In the genomic region with DNA sequence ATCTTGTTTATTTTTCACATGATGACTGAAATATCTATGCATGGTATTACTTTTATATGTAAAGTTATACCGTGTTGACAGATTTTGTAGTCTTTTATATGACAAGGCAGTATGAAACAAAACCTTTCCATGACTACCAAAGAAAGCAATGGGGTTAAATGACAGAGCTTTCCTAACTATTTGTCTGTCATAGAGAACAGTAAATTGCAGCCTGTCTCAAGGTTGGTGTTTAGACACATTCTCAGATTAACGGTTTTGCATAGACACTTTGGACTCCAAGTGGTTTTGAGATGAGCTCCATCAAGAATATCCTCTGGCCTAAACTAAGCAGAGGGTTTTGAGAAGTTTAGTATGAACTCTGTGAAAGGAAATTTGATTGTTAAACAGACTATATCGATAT, we compare ENCODE assay signal across 26 cellular contexts.
DNase-seq lines count a peak whose midpoint lies in the region; ATAC-seq and TF ChIP-seq lines count a peak whose summit lies in the region.
"Had no signal": no experiment of that assay in that cellular context is flagged by ENCODE, and none has a peak within 500 bp of the region (broad histone marks: within the 10 kb centered on the region; RNA-seq: fewer than 3 reads in every experiment).

No MANE protein-coding gene starts in this region.

- no peaks in the 10 kb centered on the region for H3K27me3 ChIP-seq in SK-N-SH (ENCODE audit: insufficient read depth)

- TF ChIP-seq EP300 in SK-N-SH (IDR thresholded peaks at IDR 0.05; ENCODE audit: borderline replicate concordance in 1 of 2, low read depth in 1 of 2, low read length in 1 of 2): no peak

- no peak overlapping the region for H3K4me3 ChIP-seq in SK-N-SH (ENCODE audit: low read depth in 2 of 2, low read length in 1 of 2)
- H3K4me3 ChIP-seq: coronary artery, HAP-1, SK-N-MC, skin epidermis, thoracic aorta had no signal

- H4K20me1 ChIP-seq in SK-N-SH (ENCODE audit: insufficient read depth): no peaks in the 10 kb centered on the region

- POLR2A ChIA-PET in SK-N-SH (lab: Yijun Ruan, JAX): no interaction called here

- no peak overlapping the region for H3K4me3 Mint-ChIP-seq in chondrocyte (ENCODE audit: unreplicated experiment)
- no peak overlapping the region for H3K4me3 Mint-ChIP-seq in nephron
- H3K4me3 Mint-ChIP-seq: activated CD4-positive, alpha-beta T cell treated with anti-CD3 and anti-CD28 coated beads, Interleukin-2, amount 10 ng/mL, durations not matched to agents 7 days and 5 days; activated naive CD8-positive, alpha-beta T cell treated with anti-CD3 and anti-CD28 coated beads for 36 hours; CD8-positive, alpha-beta T cell; natural killer cell treated with Interleukin-12 subunit alpha and Interleukin-12 subunit beta and Interleukin-15 and Interleukin-18, amount 100 ng/mL, for 72 hours had no signal

- 0 out of 2 replicates have a peak overlapping the region, but pooled peaks have one; percentile 7 for H2AFZ ChIP-seq in SK-N-SH (ENCODE audit: low read depth)

- ATAC-seq in SK-N-SH treated with all-trans-retinoic acid at 6 μM for 48 hours: no peak
- ATAC-seq: CD8-positive, alpha-beta T cell; left colon; natural killer cell treated with Interleukin-12 subunit alpha and Interleukin-12 subunit beta and Interleukin-15 and Interleukin-18, amount 100 ng/mL, for 72 hours had no signal

- no peaks in the 10 kb centered on the region for H3K79me2 ChIP-seq in SK-N-SH (ENCODE audit: insufficient read depth)

- DNase-seq in SK-N-SH (no peak), chondrocyte (ENCODE audit: low spot score) (no peak), NCI-H2029 treated with DMSO at 0.1 percent for 48 hours (lab: John Stamatoyannopoulos, UW) (no peak), NCI-H510A treated with DMSO at 0.1 percent for 48 hours (lab: John Stamatoyannopoulos, UW) (no peak)
- DNase-seq in stimulated activated CD4-positive, alpha-beta T cell treated with anti-CD3 and anti-CD28 coated beads, Interleukin-12 subunit alpha, Interleukin-12 subunit beta, amount 100 ng/mL, for 4 hours: no peak
- no peak for DNase-seq in activated effector memory CD4-positive, alpha-beta T cell treated with anti-CD3 and anti-CD28 coated beads, Interleukin-2, amount 50 U/mL, for 16 hours
- DNase-seq: activated CD4-positive, alpha-beta T cell treated with anti-CD3 and anti-CD28 coated beads, Interleukin-2, amount 10 ng/mL, durations not matched to agents 7 days and 5 days; activated naive CD8-positive, alpha-beta T cell treated with anti-CD3 and anti-CD28 coated beads for 36 hours; CD8-positive, alpha-beta T cell; GF-D8; KG1; left colon; mesendoderm; NCI-H1930; NK-92 treated with Interleukin-12 subunit alpha and Interleukin-12 subunit beta, amount 100 ng/mL, for 24 hours; stimulated activated CD4-positive, alpha-beta T cell treated with anti-CD3 and anti-CD28 coated beads, Interleukin-4, amount 100 ng/mL, for 1 hour; stimulated activated naive CD4-positive, alpha-beta T cell treated with Interleukin-2 at 50 U/mL for 16 hours had no signal

- H3K27ac Mint-ChIP-seq in chondrocyte (ENCODE audit: unreplicated experiment) (peak overlapping the region; percentile 91), nephron (peak overlapping the region; percentile 75 to 95 (median 86))
- H3K27ac Mint-ChIP-seq: activated CD4-positive, alpha-beta T cell treated with anti-CD3 and anti-CD28 coated beads, Interleukin-2, amount 10 ng/mL, durations not matched to agents 7 days and 5 days; activated naive CD8-positive, alpha-beta T cell treated with anti-CD3 and anti-CD28 coated beads for 36 hours; CD8-positive, alpha-beta T cell; natural killer cell treated with Interleukin-12 subunit alpha and Interleukin-12 subunit beta and Interleukin-15 and Interleukin-18, amount 100 ng/mL, for 72 hours had no signal

- H3K4me2 ChIP-seq in SK-N-SH: 0 out of 2 replicates have a peak overlapping the region, but pooled peaks have one; percentile 27

- H3K27me3 Mint-ChIP-seq in chondrocyte (ENCODE audit: low read depth) (no peaks in the 10 kb centered on the region), nephron (ENCODE audit: low read depth) (no peaks in the 10 kb centered on the region)
- H3K27me3 Mint-ChIP-seq: activated CD4-positive, alpha-beta T cell treated with anti-CD3 and anti-CD28 coated beads, Interleukin-2, amount 10 ng/mL, durations not matched to agents 7 days and 5 days; activated naive CD8-positive, alpha-beta T cell treated with anti-CD3 and anti-CD28 coated beads for 36 hours; natural killer cell treated with Interleukin-12 subunit alpha and Interleukin-12 subunit beta and Interleukin-15 and Interleukin-18, amount 100 ng/mL, for 72 hours had no signal

- no peaks in the 10 kb centered on the region for H3K36me3 ChIP-seq in SK-N-SH (replicated peaks in 1 of 2; ENCODE audit: control insufficient read depth in 1 of 2, insufficient read depth in 2 of 2, low read length in 1 of 2)
- H3K36me3 ChIP-seq: HAP-1, thoracic aorta had no signal

- no peak for TF ChIP-seq CTCF in SK-N-SH (IDR thresholded peaks at IDR 0.05)
- no peak for TF ChIP-seq CTCF in chondrocyte (IDR thresholded peaks at IDR 0.05)
- TF ChIP-seq CTCF in nephron (IDR thresholded peaks at IDR 0.05; ENCODE audit: unreplicated experiment in 3 of 3): no peak

- no peak for TF ChIP-seq RAD21 in SK-N-SH (IDR thresholded peaks at IDR 0.05; ENCODE audit: low read length)

- CTCF ChIA-PET in SK-N-SH (lab: Yijun Ruan, JAX): interaction anchor here (1.0 kb wide), 1 partner anchor 27 kb away, joined by 3 read pairs; no protein-coding TSS in a partner anchor

- peaks cover 6% of the 10 kb centered on the region for H3F3A ChIP-seq in SK-N-SH (replicated peaks; ENCODE audit: insufficient read depth)

- peaks cover 0 to 17% of the 10 kb centered on the region in 2 experiments; a peak in 2 of 4 replicates for H3K4me1 ChIP-seq in SK-N-SH (ENCODE audit: control insufficient read depth in 1 of 2, insufficient read depth in 2 of 2, low read depth in 1 of 2, low read length in 1 of 2)

- peak overlapping the region in 1 of 2 experiments; percentile 59; a peak in 2 of 4 replicates for H3K27ac ChIP-seq in SK-N-SH (ENCODE audit: low read depth in 2 of 2, low read length in 1 of 2)
- H3K27ac ChIP-seq: 22Rv1, coronary artery, SK-N-MC, skin epidermis, thoracic aorta had no signal

- no peaks in the 10 kb centered on the region for H3K9me2 ChIP-seq in SK-N-SH

- H3K36me3 Mint-ChIP-seq in chondrocyte (ENCODE audit: low read depth) (peaks cover 6% of the 10 kb centered on the region), nephron (ENCODE audit: low read depth) (peaks cover 3% of the 10 kb centered on the region)
- H3K36me3 Mint-ChIP-seq: activated naive CD8-positive, alpha-beta T cell treated with anti-CD3 and anti-CD28 coated beads for 36 hours; CD8-positive, alpha-beta T cell; natural killer cell treated with Interleukin-12 subunit alpha and Interleukin-12 subunit beta and Interleukin-15 and Interleukin-18, amount 100 ng/mL, for 72 hours had no signal

- 85% methylated on average over 3 of the region's 3 CpGs for WGBS in SK-N-SH (ENCODE audit: low lambda C conversion rate)

- H3K9me3 ChIP-seq in SK-N-SH: no peaks in the 10 kb centered on the region
- H3K9me3 ChIP-seq: HAP-1, thoracic aorta had no signal

- H3K9me3 Mint-ChIP-seq in chondrocyte (ENCODE audit: low read depth) (no peaks in the 10 kb centered on the region), nephron (no peaks in the 10 kb centered on the region)
- H3K9me3 Mint-ChIP-seq: activated CD4-positive, alpha-beta T cell treated with anti-CD3 and anti-CD28 coated beads, Interleukin-2, amount 10 ng/mL, durations not matched to agents 7 days and 5 days; CD8-positive, alpha-beta T cell; natural killer cell treated with Interleukin-12 subunit alpha and Interleukin-12 subunit beta and Interleukin-15 and Interleukin-18, amount 100 ng/mL, for 72 hours had no signal

- 0 out of 2 replicates have a peak overlapping the region, but pooled peaks have one; percentile 3 for H3K9ac ChIP-seq in SK-N-SH

- peaks cover 40% of the 10 kb centered on the region for H3K4me1 Mint-ChIP-seq in chondrocyte (ENCODE audit: low read depth)
- peaks cover 15% of the 10 kb centered on the region for H3K4me1 Mint-ChIP-seq in nephron
- H3K4me1 Mint-ChIP-seq: activated CD4-positive, alpha-beta T cell treated with anti-CD3 and anti-CD28 coated beads, Interleukin-2, amount 10 ng/mL, durations not matched to agents 7 days and 5 days; activated naive CD8-positive, alpha-beta T cell treated with anti-CD3 and anti-CD28 coated beads for 36 hours had no signal

TF ChIP-seq in SK-N-SH, 30 proteins besides CTCF, POLR2A, EP300 and RAD21 (continues in another document):
- TF ChIP-seq, protein P1, sequence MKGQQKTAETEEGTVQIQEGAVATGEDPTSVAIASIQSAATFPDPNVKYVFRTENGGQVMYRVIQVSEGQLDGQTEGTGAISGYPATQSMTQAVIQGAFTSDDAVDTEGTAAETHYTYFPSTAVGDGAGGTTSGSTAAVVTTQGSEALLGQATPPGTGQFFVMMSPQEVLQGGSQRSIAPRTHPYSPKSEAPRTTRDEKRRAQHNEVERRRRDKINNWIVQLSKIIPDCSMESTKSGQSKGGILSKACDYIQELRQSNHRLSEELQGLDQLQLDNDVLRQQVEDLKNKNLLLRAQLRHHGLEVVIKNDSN (IDR thresholded peaks at IDR 0.05; ENCODE audit: borderline replicate concordance, low read depth): no peak
- TF ChIP-seq, protein P2, sequence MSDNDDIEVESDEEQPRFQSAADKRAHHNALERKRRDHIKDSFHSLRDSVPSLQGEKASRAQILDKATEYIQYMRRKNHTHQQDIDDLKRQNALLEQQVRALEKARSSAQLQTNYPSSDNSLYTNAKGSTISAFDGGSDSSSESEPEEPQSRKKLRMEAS (IDR thresholded peaks at IDR 0.05; ENCODE audit: low read depth): no peak

TF ChIP-seq in SK-N-SH treated with all-trans-retinoic acid at 6 μM for 48 hours, 23 proteins besides CTCF, POLR2A, EP300 and RAD21 (continues in another document):
- no peak for TF ChIP-seq ZC3H10 (CRISPR knock-in tag; IDR thresholded peaks at IDR 0.05)
